In the genomic region with DNA sequence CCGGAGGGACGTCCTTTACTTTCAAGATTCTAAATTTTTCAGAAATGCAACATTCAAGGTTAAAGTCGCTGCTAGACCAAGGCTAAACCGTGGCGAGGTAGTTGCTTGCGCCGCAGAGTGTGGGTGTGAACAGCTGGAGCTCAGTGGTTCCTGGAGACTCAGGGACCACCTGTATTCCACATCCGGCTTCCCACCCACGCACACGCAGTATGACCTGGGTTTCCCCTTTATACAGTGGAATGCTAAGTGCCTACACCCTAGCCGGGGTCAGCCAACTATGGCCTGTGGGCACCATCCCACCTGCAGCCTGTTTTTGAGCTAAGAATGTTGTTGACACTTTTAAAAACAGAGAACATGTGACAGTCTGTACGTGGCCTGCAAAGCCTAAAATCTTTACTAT, we compare ENCODE assay signal across 16 cellular contexts. TPM values are rescaled to one million over a fixed set of nuclear protein-coding genes. Genes with fewer than 3 reads are reported as not detected.
A peak's percentile ranks its signal among the peaks of the same experiment; 100 is the strongest.
DNase-seq lines count a peak whose midpoint lies in the region; ATAC-seq, FAIRE-seq and TF ChIP-seq lines count a peak whose summit lies in the region.
"Had no signal": no experiment of that assay in that cellular context is flagged by ENCODE, and none has a peak within 500 bp of the region (broad histone marks: within the 10 kb centered on the region; RNA-seq: fewer than 3 reads in every experiment).

No MANE protein-coding gene starts in this region.

- peak overlapping the region; percentile 57 for H3K4me3 Mint-ChIP-seq in Calu3 (ENCODE audit: low read depth, unreplicated experiment)
- H3K4me3 Mint-ChIP-seq: CD4-positive, alpha-beta T cell had no signal

- DNase-seq in Calu3 (no peak), GM12878 (ENCODE audit: low read depth, low spot score) (no peak), GM03348 (ENCODE audit: low spot score) (no peak), smooth muscle cell (lab: John Stamatoyannopoulos, UW; ENCODE audit: unreplicated experiment) (no peak), MM.1S (no peak), HuH-7 (ENCODE audit: low spot score) (no peak)
- DNase-seq: activated CD4-positive, alpha-beta T cell treated with anti-CD3 and anti-CD28 coated beads, Interleukin-2, amount 50 U/mL, for 48 hours; activated naive CD4-positive, alpha-beta T cell treated with anti-CD3 and anti-CD28 coated beads, Interleukin-2, amount 50 U/mL, for 16 hours; CD4-positive, alpha-beta T cell; DND-41; foreskin keratinocyte; left lung; mucosa of descending colon had no signal

- RAD21 ChIA-PET in GM12878 (lab: Charles Lee; ENCODE audit: unreplicated experiment) = interaction anchor here (0.7 kb wide), 1 partner anchor 1082 kb away, joined by 3 read pairs; no protein-coding TSS in a partner anchor

- H3K9me2 ChIP-seq in MM.1S (replicated peaks; ENCODE audit: insufficient read depth, low read length) = no peaks in the 10 kb centered on the region

- H3K9ac ChIP-seq in GM12878 (ENCODE audit: control insufficient read depth, insufficient read depth, low read length) = no peak overlapping the region
- H3K9ac ChIP-seq in smooth muscle cell (ENCODE audit: low read depth) = no peak overlapping the region
- H3K9ac ChIP-seq in MM.1S (ENCODE audit: low read length) = no peak overlapping the region

- H3K36me3 Mint-ChIP-seq in Calu3 (ENCODE audit: insufficient read depth, unreplicated experiment) = peaks cover 34% of the 10 kb centered on the region

- H3K27me3 ChIP-seq in GM12878 (replicated peaks in 1 of 2; ENCODE audit: control insufficient read depth in 2 of 2, insufficient read depth in 2 of 2, low read length in 1 of 2) (no peaks in the 10 kb centered on the region), smooth muscle cell (ENCODE audit: low read depth) (no peaks in the 10 kb centered on the region), MM.1S (replicated peaks; ENCODE audit: insufficient read depth, low read length) (no peaks in the 10 kb centered on the region)
- H3K27me3 ChIP-seq: foreskin keratinocyte, left lung had no signal

- FAIRE-seq in GM12878 (lab: Jason Lieb, UNC) = no peak

- SMC1A ChIA-PET in GM12878 (lab: Charles Lee; ENCODE audit: uncharacterized antibody, unreplicated experiment) = interaction anchor here (1.4 kb wide), 1 partner anchor 118 kb away, joined by 3 read pairs; no protein-coding TSS in a partner anchor

- peak overlapping the region; percentile 87 for H3K27ac Mint-ChIP-seq in Calu3 (ENCODE audit: unreplicated experiment)
- H3K27ac Mint-ChIP-seq: CD4-positive, alpha-beta T cell had no signal

- H3F3A ChIP-seq in smooth muscle cell (ENCODE audit: low read depth) = no peaks in the 10 kb centered on the region
- no peaks in the 10 kb centered on the region for H3F3A ChIP-seq in MM.1S (ENCODE audit: insufficient read depth, low read length)

- intact Hi-C loops in Calu3 (cut with micrococcal nuclease; ENCODE audit: unreplicated experiment) (loop anchor here (5.0 kb wide), 1 partner anchor 50 kb away; no protein-coding TSS in a partner anchor), GM12878 (cut with micrococcal nuclease; ENCODE audit: unreplicated experiment) (no loop called here)

- H3K79me2 ChIP-seq in GM12878 (ENCODE audit: control insufficient read depth, insufficient read depth, low read length) = no peaks in the 10 kb centered on the region
- H3K79me2 ChIP-seq in smooth muscle cell (ENCODE audit: low read depth) = no peaks in the 10 kb centered on the region
- no peaks in the 10 kb centered on the region for H3K79me2 ChIP-seq in MM.1S (ENCODE audit: low read length)

- H3K9me3 ChIP-seq in GM12878 (replicated peaks; ENCODE audit: control insufficient read depth, insufficient read depth, low read length) (no peaks in the 10 kb centered on the region), smooth muscle cell (replicated peaks; ENCODE audit: low read depth) (no peaks in the 10 kb centered on the region), MM.1S (replicated peaks; ENCODE audit: insufficient read depth, low read length) (no peaks in the 10 kb centered on the region)
- H3K9me3 ChIP-seq: left lung, mucosa of descending colon had no signal

- CTCF ChIA-PET in Calu3 (lab: Charles Lee) = interaction anchor here (0.7 to 1.4 kb wide), 3 partner anchors 12 to 65 kb away, joined by 3 to 8 read pairs (median 3); no protein-coding TSS in a partner anchor
- CTCF ChIA-PET in GM12878 (lab: Yijun Ruan, JAX) = no interaction called here

- 6% methylated on average over 12 of the region's 12 CpGs for WGBS in GM12878 (ENCODE audit: insufficient coverage, insufficient replicate concordance, low lambda C conversion rate, missing lambda C conversion rate)
- 80% methylated on average over 12 of the region's 12 CpGs for WGBS in smooth muscle cell (ENCODE audit: low lambda C conversion rate)

- no peaks in the 10 kb centered on the region for H3K9me3 Mint-ChIP-seq in Calu3 (ENCODE audit: low read depth, unreplicated experiment)
- H3K9me3 Mint-ChIP-seq: CD4-positive, alpha-beta T cell had no signal

- H3K4me3 ChIP-seq in GM12878 (no peak overlapping the region), smooth muscle cell (no peak overlapping the region), MM.1S (ENCODE audit: low read length) (no peak overlapping the region)
- H3K4me3 ChIP-seq: coronary artery, left lung, mucosa of descending colon had no signal

- BruUV-seq in Calu3 (replicated peaks; lab: Mats Ljungman, UMichigan) = no TSS peak
- BruUV-seq in GM12878 (replicated peaks; lab: Mats Ljungman, UMichigan) = no TSS peak

- H3K27me3 Mint-ChIP-seq in Calu3 (ENCODE audit: unreplicated experiment) = no peaks in the 10 kb centered on the region
- H3K27me3 Mint-ChIP-seq: CD4-positive, alpha-beta T cell had no signal

- H3K4me2 ChIP-seq in GM12878 (ENCODE audit: control insufficient read depth, insufficient read depth) (no peak overlapping the region), smooth muscle cell (no peak overlapping the region), MM.1S (ENCODE audit: low read depth, low read length) (no peak overlapping the region)

- H3K4me1 Mint-ChIP-seq in Calu3 (ENCODE audit: low read depth, unreplicated experiment) = peaks cover 31% of the 10 kb centered on the region

- H3K4me1 ChIP-seq in GM12878 (ENCODE audit: control insufficient read depth, insufficient read depth, low read length) = peaks cover 14% of the 10 kb centered on the region
- no peaks in the 10 kb centered on the region for H3K4me1 ChIP-seq in smooth muscle cell (ENCODE audit: low read depth)
- H3K4me1 ChIP-seq in MM.1S (ENCODE audit: low read length) = no peaks in the 10 kb centered on the region
- H3K4me1 ChIP-seq: foreskin keratinocyte had no signal

- TF ChIP-seq POLR2A in GM12878 (IDR thresholded peaks at IDR 0.05; ENCODE audit: low read depth, low read length) = no peak

- peaks cover 2 to 15% of the 10 kb centered on the region in 2 experiments; a peak in 3 of 4 replicates for H3K36me3 ChIP-seq in GM12878 (ENCODE audit: control insufficient read depth in 2 of 2, insufficient read depth in 2 of 2, low read length in 1 of 2)
- H3K36me3 ChIP-seq in smooth muscle cell (ENCODE audit: low read depth) = no peaks in the 10 kb centered on the region
- no peaks in the 10 kb centered on the region for H3K36me3 ChIP-seq in MM.1S (replicated peaks; ENCODE audit: insufficient read depth, low read length)

- POLR2A ChIA-PET in GM12878 (lab: Charles Lee) = interaction anchor here (0.6 to 1.0 kb wide), 2 partner anchors 9 to 37 kb away, joined by 4 read pairs; no protein-coding TSS in a partner anchor

- H4K20me1 ChIP-seq in GM12878 (ENCODE audit: control insufficient read depth, insufficient read depth) (no peaks in the 10 kb centered on the region), smooth muscle cell (ENCODE audit: low read depth) (peaks cover 4% of the 10 kb centered on the region), MM.1S (ENCODE audit: insufficient read depth, low read length) (no peaks in the 10 kb centered on the region)

- in situ Hi-C loops in GM12878 (cut with MboI) = no loop called here

- H2AFZ ChIP-seq in GM12878 (ENCODE audit: control insufficient read depth, low read depth, low read length) (no peak overlapping the region), smooth muscle cell (ENCODE audit: low read depth) (no peak overlapping the region), MM.1S (ENCODE audit: low read length) (no peak overlapping the region)

- ATAC-seq in GM19463 (IDR thresholded peaks at IDR 0.05; ENCODE audit: unreplicated experiment) (peak; percentile 78), HG02938 (IDR thresholded peaks at IDR 0.05; ENCODE audit: unreplicated experiment) (peak; percentile 74), GM12878 (peak; percentile 81)
- ATAC-seq: mucosa of descending colon had no signal

- no peak for TF ChIP-seq RAD21 in GM12878 (IDR thresholded peaks at IDR 0.05; ENCODE audit: insufficient read depth, low read depth, low read length)

- TF ChIP-seq CTCF in Calu3 (IDR thresholded peaks at IDR 0.05; ENCODE audit: unreplicated experiment) (no peak), GM12878 (IDR thresholded peaks at IDR 0.05 in 2 of 3, conservative IDR thresholded peaks at IDR 0.05 in 1 of 3; ENCODE audit: control insufficient read depth in 2 of 3, extremely low read depth in 1 of 3, insufficient read depth in 1 of 3, low read depth in 3 of 3, low read length in 3 of 3) (no peak), smooth muscle cell (IDR thresholded peaks at IDR 0.05; ENCODE audit: borderline replicate concordance, insufficient read depth, poor library complexity, severe bottlenecking) (no peak), MM.1S (IDR thresholded peaks at IDR 0.05; ENCODE audit: low read length) (no peak)

- H3K27ac ChIP-seq in GM12878 (ENCODE audit: control insufficient read depth, insufficient read depth) (peak overlapping the region; percentile 6; the same call in 1 of the 2 replicates), smooth muscle cell (ENCODE audit: low read depth) (no peak overlapping the region), MM.1S (ENCODE audit: low read length) (no peak overlapping the region)
- H3K27ac ChIP-seq: coronary artery, foreskin keratinocyte had no signal

- peak; percentile 72 to 86; a peak in 3 of 4 replicates for TF ChIP-seq EP300 in GM12878 (IDR thresholded peaks at IDR 0.05; ENCODE audit: borderline replicate concordance in 1 of 2, control insufficient read depth in 1 of 2, low read depth in 2 of 2, low read length in 2 of 2)

RNA-seq across cellular contexts. Expression of gene TESC, which starts 42.9 kb away (rescaled TPM):
- total RNA-seq in Calu3 (2022) (647 and 669 TPM in 2 replicates), GM12878 (2014; rRNA removed) (14.9 and 18.7 TPM in 2 replicates), GM12878 (2014; rRNA removed; fragmentation: Illumina TruSeq; extraction: Trizol) (6.2 and 7.6 TPM in 2 replicates), GM12878 (2021) (14.1 and 16.5 TPM in 2 replicates), smooth muscle cell (0.22 TPM in 1 of 2 replicates, not detected in the other)
- 9.6 and 12.7 TPM in 2 replicates for total RNA-seq in GM12878 (2013; cell fraction: nucleolus; rRNA removed)
- polyA plus RNA-seq in GM12878 (2011; ENCODE audit: low read depth) = 5.5 TPM
- polyA plus RNA-seq in GM12878 (2011; rRNA removed) (27.2 and 52.1 TPM in 2 replicates), GM12878 (2014; fragmentation: Illumina TruSeq; extraction: Trizol) (3.0 and 8.1 TPM in 2 replicates), GM12878 (2014; fragmentation: Nextera tagmentation; extraction: Ambion mirVana) (1 to 10 TPM in 1 of 2 experiments, under 1 TPM in 1; 0.47 to 4.1 TPM), GM12878 (2014; rRNA removed) (15.8 and 22.8 TPM in 2 replicates), GM12878 (2016; fragmentation: Nextera tagmentation; extraction: Ambion mirVana) (10 to 100 TPM; 16.6 to 17.8 TPM), smooth muscle cell (0.51 and 1.1 TPM in 2 replicates)
- 60.9 and 85.9 TPM in 2 replicates for polyA plus RNA-seq in GM12878 (2011; cell fraction: cytosol; rRNA removed)
- polyA plus RNA-seq in GM12878 (2011; cell fraction: nucleus; rRNA removed) = 39.2 and 42.9 TPM in 2 replicates
- 18.3 and 28.3 TPM in 2 replicates for polyA plus RNA-seq in GM12878 (2012)
- 17.5 and 26.5 TPM in 2 replicates for polyA minus RNA-seq in GM12878 (2011; rRNA and poly(A)+ RNA removed)
- 8.8 and 10.3 TPM in 2 replicates for polyA minus RNA-seq in GM12878 (2011; cell fraction: cytosol; rRNA and poly(A)+ RNA removed)
- polyA minus RNA-seq in GM12878 (2011; cell fraction: nucleus; rRNA and poly(A)+ RNA removed) = 13.5 and 19.1 TPM in 2 replicates
- total RNA-seq: foreskin keratinocyte had no signal

RNA-seq across cellular contexts. Expression of gene FBXO21, which starts 48.2 kb away (rescaled TPM):
- 57.5 and 57.6 TPM in 2 replicates for total RNA-seq in Calu3 (2022)
- total RNA-seq in GM12878 (2013; cell fraction: nucleolus; rRNA removed) = 52.2 and 59.4 TPM in 2 replicates
- total RNA-seq in GM12878 (2014; rRNA removed) = 20.1 and 32.6 TPM in 2 replicates
- 11.9 and 12.7 TPM in 2 replicates for total RNA-seq in GM12878 (2014; rRNA removed; fragmentation: Illumina TruSeq; extraction: Trizol)
- total RNA-seq in GM12878 (2021) = 21.8 and 25.1 TPM in 2 replicates
- polyA plus RNA-seq in GM12878 (2011; ENCODE audit: low read depth) = 6.0 TPM
- polyA plus RNA-seq in GM12878 (2011; rRNA removed) = 15.7 and 16.0 TPM in 2 replicates
- 42.9 and 46.3 TPM in 2 replicates for polyA plus RNA-seq in GM12878 (2011; cell fraction: cytosol; rRNA removed)
- polyA plus RNA-seq in GM12878 (2011; cell fraction: nucleus; rRNA removed) = 26.8 and 45.0 TPM in 2 replicates
- polyA plus RNA-seq in GM12878 (2012) = 10.2 and 11.6 TPM in 2 replicates
- 11.5 and 15.4 TPM in 2 replicates for polyA plus RNA-seq in GM12878 (2014; fragmentation: Illumina TruSeq; extraction: Trizol)
- polyA plus RNA-seq in GM12878 (2014; fragmentation: Nextera tagmentation; extraction: Ambion mirVana) = 1 to 10 TPM; 5.5 to 9.4 TPM
- 26.4 TPM in 2 replicates for polyA plus RNA-seq in GM12878 (2014; rRNA removed)
- polyA plus RNA-seq in GM12878 (2016; fragmentation: Nextera tagmentation; extraction: Ambion mirVana) = 10 to 100 TPM; 24.0 to 25.6 TPM
- polyA minus RNA-seq in GM12878 (2011; rRNA and poly(A)+ RNA removed) = 23.8 and 30.2 TPM in 2 replicates
- polyA minus RNA-seq in GM12878 (2011; cell fraction: cytosol; rRNA and poly(A)+ RNA removed) = 15.1 and 17.0 TPM in 2 replicates
- 14.1 and 27.7 TPM in 2 replicates for polyA minus RNA-seq in GM12878 (2011; cell fraction: nucleus; rRNA and poly(A)+ RNA removed)
- total RNA-seq in smooth muscle cell = 75.2 and 82.9 TPM in 2 replicates
- polyA plus RNA-seq in smooth muscle cell = 46.9 and 47.4 TPM in 2 replicates

Comparison
In these comparisons a context has a peak if more than half of its experiments do, and no peak if none do; other contexts are left out.
1. RNA of gene TESC, which starts 42.9 kb away (total RNA-seq): 647 to 669 TPM in Calu3; 6.2 to 18.7 TPM in GM12878 and 0.22 TPM in smooth muscle cell; every median in the first group is over 10 times any median in the second.
2. Peak in every context shown above with its lines, with median percentiles within 50 percentile points of each other: ATAC-seq.